11 cellular contexts compared by ENCODE assay signal in genomic region chr4:3644849-3645627, GRCh38.
DNase-seq lines count a peak whose midpoint lies in the region; ATAC-seq lines count a peak whose summit lies in the region.
"Had no signal": no experiment of that assay in that cellular context is flagged by ENCODE, and none has a peak within 500 bp of the region (broad histone marks: within the 10 kb centered on the region; RNA-seq: fewer than 3 reads in every experiment).

No MANE protein-coding gene starts in this region.

- DNase-seq in COLO668 (lab: John Stamatoyannopoulos, UW; ENCODE audit: unreplicated experiment), result peak; percentile 51
- peak; percentile 17 for DNase-seq in HS-27A (ENCODE audit: low read depth)
- peak; percentile 29 for DNase-seq in adipocyte (ENCODE audit: low read depth)
- peak; percentile 92 for DNase-seq in posterior vena cava (ENCODE audit: low spot score)
- DNase-seq in NCI-H524 treated with DMSO at 0.1 percent for 48 hours (lab: John Stamatoyannopoulos, UW), result no peak
- DNase-seq in stimulated activated CD8-positive, alpha-beta memory T cell treated with anti-CD3 and anti-CD28 coated beads, Interleukin-4, amount 100 ng/mL, for 48 hours, result no peak
- DNase-seq: effector CD4-positive, alpha-beta T cell; NCI-H526 treated with DMSO at 0.1 percent for 48 hours had no signal

- peaks cover 36% of the 10 kb centered on the region for H3K27me3 ChIP-seq in adipocyte (replicated peaks; ENCODE audit: control insufficient read depth, insufficient read depth, low read length)
- H3K27me3 ChIP-seq: hepatocyte had no signal

- H3K9me3 ChIP-seq in adipocyte (ENCODE audit: control insufficient read depth, low read length), result no peaks in the 10 kb centered on the region

- no peak for ATAC-seq in HG02678 (IDR thresholded peaks at IDR 0.05; ENCODE audit: unreplicated experiment)

- intact Hi-C loops in posterior vena cava (cut with DNase I), result no loop called here

- H3K4me1 ChIP-seq in adipocyte (ENCODE audit: control insufficient read depth, insufficient read depth, low read length), result peaks cover 12% of the 10 kb centered on the region

- H3K4me3 ChIP-seq in adipocyte (ENCODE audit: low read length), result peak overlapping the region; percentile 47
- H3K4me3 ChIP-seq: hepatocyte had no signal

- H3K36me3 ChIP-seq in adipocyte (ENCODE audit: control insufficient read depth, insufficient read depth, low read length, severe bottlenecking), result no peaks in the 10 kb centered on the region

- H3K9ac ChIP-seq in adipocyte (ENCODE audit: low read length), result no peak overlapping the region
- H3K9ac ChIP-seq: KMS-11 had no signal

Comparison
In these comparisons a context has a peak if more than half of its experiments do, and no peak if none do; other contexts are left out.
1. DNase-seq: peak in COLO668 (single experiment), HS-27A (single experiment), adipocyte (single experiment) and posterior vena cava (single experiment); none in NCI-H524 treated with DMSO at 0.1 percent for 48 hours (single experiment) and stimulated activated CD8-positive, alpha-beta memory T cell treated with anti-CD3 and anti-CD28 coated beads, Interleukin-4, amount 100 ng/mL, for 48 hours (single experiment).